In genomic region chr3:5543047-5543446, GRCh38 we compare ENCODE assay signal across 11 cellular contexts.
"Had no signal": no experiment of that assay in that cellular context is flagged by ENCODE, and none has a peak within 500 bp of the region (broad histone marks: within the 10 kb centered on the region; RNA-seq: fewer than 3 reads in every experiment).

No MANE protein-coding gene starts in this region.

- DNase-seq: GM23248, GOT3, H7, H9, HCEC 1CT, HFFc6 had no signal

- H3K27ac Mint-ChIP-seq: GM23338, H9, HFFc6 had no signal

- H3K9ac ChIP-seq: GM23248 had no signal

- H3K4me3 Mint-ChIP-seq: GM23338, H9, HFFc6 had no signal

- H2AFZ ChIP-seq: GM23248, GM23338 had no signal

- H3K9me3 ChIP-seq: HAP-1 had no signal

- H3K36me3 ChIP-seq: HAP-1 had no signal

- H3K4me1 ChIP-seq: HAP-1 had no signal

- H3K4me3 ChIP-seq: GM23248, GM23338, HAP-1 had no signal

- FAIRE-seq: H1, H54 had no signal

- H3K4me2 ChIP-seq: GM23338 had no signal

- H3K27ac ChIP-seq: GM23248 had no signal

- H3K4me1 Mint-ChIP-seq: GM23338, H9 had no signal

- ATAC-seq: GM23338, HCT116 had no signal
